1 cellular context compared by ENCODE assay signal in genomic region chr6:142279350-142280180, GRCh38.
A peak's percentile ranks its signal among the peaks of the same experiment; 100 is the strongest.
TF ChIP-seq lines count a peak whose summit lies in the region.

No MANE protein-coding gene starts in this region.

TF ChIP-seq in HepG2, 621 proteins besides CTCF, POLR2A, EP300 and RAD21 (continued from another document and continues in another):
- TF ChIP-seq DRAP1 (CRISPR knock-in tag; IDR thresholded peaks at IDR 0.05): no peak
- TF ChIP-seq ZNF138 (CRISPR knock-in tag; IDR thresholded peaks at IDR 0.05; ENCODE audit: low read depth): no peak
- TF ChIP-seq, protein P1, sequence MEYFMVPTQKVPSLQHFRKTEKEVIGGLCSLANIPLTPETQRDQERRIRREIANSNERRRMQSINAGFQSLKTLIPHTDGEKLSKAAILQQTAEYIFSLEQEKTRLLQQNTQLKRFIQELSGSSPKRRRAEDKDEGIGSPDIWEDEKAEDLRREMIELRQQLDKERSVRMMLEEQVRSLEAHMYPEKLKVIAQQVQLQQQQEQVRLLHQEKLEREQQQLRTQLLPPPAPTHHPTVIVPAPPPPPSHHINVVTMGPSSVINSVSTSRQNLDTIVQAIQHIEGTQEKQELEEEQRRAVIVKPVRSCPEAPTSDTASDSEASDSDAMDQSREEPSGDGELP (IDR thresholded peaks at IDR 0.05; ENCODE audit: borderline replicate concordance, low read depth): peak; percentile 56; the same call in 1 of the 2 replicates
- TF ChIP-seq, protein P2, sequence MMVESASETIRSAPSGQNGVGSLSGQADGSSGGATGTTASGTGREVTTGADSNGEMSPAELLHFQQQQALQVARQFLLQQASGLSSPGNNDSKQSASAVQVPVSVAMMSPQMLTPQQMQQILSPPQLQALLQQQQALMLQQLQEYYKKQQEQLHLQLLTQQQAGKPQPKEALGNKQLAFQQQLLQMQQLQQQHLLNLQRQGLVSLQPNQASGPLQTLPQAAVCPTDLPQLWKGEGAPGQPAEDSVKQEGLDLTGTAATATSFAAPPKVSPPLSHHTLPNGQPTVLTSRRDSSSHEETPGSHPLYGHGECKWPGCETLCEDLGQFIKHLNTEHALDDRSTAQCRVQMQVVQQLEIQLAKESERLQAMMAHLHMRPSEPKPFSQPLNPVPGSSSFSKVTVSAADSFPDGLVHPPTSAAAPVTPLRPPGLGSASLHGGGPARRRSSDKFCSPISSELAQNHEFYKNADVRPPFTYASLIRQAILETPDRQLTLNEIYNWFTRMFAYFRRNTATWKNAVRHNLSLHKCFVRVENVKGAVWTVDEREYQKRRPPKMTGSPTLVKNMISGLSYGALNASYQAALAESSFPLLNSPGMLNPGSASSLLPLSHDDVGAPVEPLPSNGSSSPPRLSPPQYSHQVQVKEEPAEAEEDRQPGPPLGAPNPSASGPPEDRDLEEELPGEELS (CRISPR knock-in tag; IDR thresholded peaks at IDR 0.05): peak; percentile 42; the same call in 1 of the 2 replicates
- TF ChIP-seq KLF6 (CRISPR knock-in tag; IDR thresholded peaks at IDR 0.05): peak; percentile 58; the same call in 1 of the 2 replicates
- peak; percentile 79; the same call in 1 of the 2 replicates for TF ChIP-seq NFIC (IDR thresholded peaks at IDR 0.05; ENCODE audit: low read length)
- peak; percentile 51; the same call in 1 of the 2 replicates for TF ChIP-seq FOXK1 (CRISPR knock-in tag; IDR thresholded peaks at IDR 0.05; ENCODE audit: borderline replicate concordance, low read depth)
- no peak for TF ChIP-seq BRF2 (CRISPR knock-in tag; IDR thresholded peaks at IDR 0.05)
- TF ChIP-seq TBX3 (IDR thresholded peaks at IDR 0.05; ENCODE audit: borderline replicate concordance): no peak
- TF ChIP-seq, protein P3, sequence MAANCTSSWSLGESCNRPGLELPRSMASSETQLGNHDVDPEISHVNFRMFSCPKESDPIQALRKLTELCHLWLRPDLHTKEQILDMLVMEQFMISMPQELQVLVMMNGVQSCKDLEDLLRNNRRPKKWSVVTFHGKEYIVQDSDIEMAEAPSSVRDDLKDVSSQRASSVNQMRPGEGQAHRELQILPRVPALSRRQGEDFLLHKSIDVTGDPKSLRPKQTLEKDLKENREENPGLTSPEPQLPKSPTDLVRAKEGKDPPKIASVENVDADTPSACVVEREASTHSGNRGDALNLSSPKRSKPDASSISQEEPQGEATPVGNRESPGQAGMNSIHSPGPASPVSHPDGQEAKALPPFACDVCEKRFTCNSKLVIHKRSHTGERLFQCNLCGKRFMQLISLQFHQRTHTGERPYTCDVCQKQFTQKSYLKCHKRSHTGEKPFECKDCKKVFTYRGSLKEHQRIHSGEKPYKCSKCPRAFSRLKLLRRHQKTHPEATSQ (CRISPR knock-in tag; IDR thresholded peaks at IDR 0.05; ENCODE audit: borderline replicate concordance): peak; percentile 40; the same call in 1 of the 2 replicates
- no peak for TF ChIP-seq CENPBD1 (CRISPR knock-in tag; IDR thresholded peaks at IDR 0.05; ENCODE audit: borderline replicate concordance, low read depth)
- peak; percentile 77 for TF ChIP-seq BCL6 (CRISPR knock-in tag; IDR thresholded peaks at IDR 0.05)
- TF ChIP-seq ZNF362 (CRISPR knock-in tag; IDR thresholded peaks at IDR 0.05; ENCODE audit: borderline replicate concordance): peak; percentile 79
- 0 out of 2 replicates have a peak, but pooled peaks have one; percentile 14 for TF ChIP-seq MXD4 (CRISPR knock-in tag; IDR thresholded peaks at IDR 0.05)
- TF ChIP-seq, protein P4, sequence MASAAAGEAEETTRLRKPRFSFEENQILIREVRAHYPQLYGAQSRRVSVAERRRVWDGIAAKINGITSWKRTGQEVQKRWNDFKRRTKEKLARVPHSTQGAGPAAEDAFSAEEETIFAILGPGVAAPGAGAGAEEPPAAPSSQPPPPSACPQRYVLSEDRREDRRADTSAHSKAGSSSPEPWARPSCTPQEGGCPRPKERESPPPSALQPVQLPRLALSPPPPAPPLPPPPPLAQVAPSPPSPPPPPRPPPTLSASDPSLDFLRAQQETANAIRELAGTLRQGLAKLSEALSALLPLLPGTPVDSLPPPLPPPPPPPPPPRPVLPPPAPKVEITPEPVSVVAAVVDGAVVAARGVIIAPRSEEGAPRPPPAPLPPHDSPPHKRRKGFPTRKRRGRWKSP (CRISPR knock-in tag; IDR thresholded peaks at IDR 0.05): peak; percentile 36; the same call in 1 of the 2 replicates
- TF ChIP-seq ZNF160 (CRISPR knock-in tag; IDR thresholded peaks at IDR 0.05): no peak
- TF ChIP-seq ZEB1 (IDR thresholded peaks at IDR 0.05; ENCODE audit: insufficient replicate concordance, low read depth): peak; percentile 54
- no peak for TF ChIP-seq ARHGAP35 (CRISPR knock-in tag; IDR thresholded peaks at IDR 0.05; ENCODE audit: borderline replicate concordance)
- TF ChIP-seq HDAC2 (CRISPR knock-in tag; IDR thresholded peaks at IDR 0.05): peak; percentile 82
- peak; percentile 79 for TF ChIP-seq JUN (CRISPR knock-in tag; IDR thresholded peaks at IDR 0.05)
- TF ChIP-seq ARID3A (IDR thresholded peaks at IDR 0.05; ENCODE audit: low read depth, low read length): peak; percentile 91
- TF ChIP-seq NFATC3 (CRISPR knock-in tag; IDR thresholded peaks at IDR 0.05): no peak
- 0 out of 2 replicates have a peak, but pooled peaks have one; percentile 70 for TF ChIP-seq RFXANK (CRISPR knock-in tag; IDR thresholded peaks at IDR 0.05)
- peak; percentile 99 for TF ChIP-seq SIX1 (CRISPR knock-in tag; IDR thresholded peaks at IDR 0.05; ENCODE audit: borderline replicate concordance)
- TF ChIP-seq ZNF335 (CRISPR knock-in tag; IDR thresholded peaks at IDR 0.05): peak; percentile 27; the same call in 1 of the 2 replicates
- TF ChIP-seq TERF1 (CRISPR knock-in tag; IDR thresholded peaks at IDR 0.05): no peak
- no peak for TF ChIP-seq ZNF883 (CRISPR knock-in tag; IDR thresholded peaks at IDR 0.05; ENCODE audit: not compliant biosample characterization)
- peak in 1 of 2 experiments; percentile 85; a peak in 2 of 4 replicates for TF ChIP-seq ATF4 (CRISPR knock-in tag; IDR thresholded peaks at IDR 0.05)
- no peak for TF ChIP-seq ELF4 (CRISPR knock-in tag; IDR thresholded peaks at IDR 0.05; ENCODE audit: borderline replicate concordance)
- 0 out of 2 replicates have a peak, but pooled peaks have one; percentile 76 for TF ChIP-seq MEIS1 (CRISPR knock-in tag; IDR thresholded peaks at IDR 0.05; ENCODE audit: borderline replicate concordance)
- TF ChIP-seq NFE2L1 (CRISPR knock-in tag; IDR thresholded peaks at IDR 0.05; ENCODE audit: borderline replicate concordance): no peak
- TF ChIP-seq ZNF678 (CRISPR knock-in tag; IDR thresholded peaks at IDR 0.05): no peak
- TF ChIP-seq SOX6 (IDR thresholded peaks at IDR 0.05): no peak
- peak; percentile 96 for TF ChIP-seq SOX6 (CRISPR knock-in tag; IDR thresholded peaks at IDR 0.05)
- peak; percentile 58; the same call in 1 of the 2 replicates for TF ChIP-seq THAP11 (CRISPR knock-in tag; IDR thresholded peaks at IDR 0.05)
- peak; percentile 38; the same call in 1 of the 2 replicates for TF ChIP-seq FOXO1 (CRISPR knock-in tag; IDR thresholded peaks at IDR 0.05)
- TF ChIP-seq MIXL1 (CRISPR knock-in tag; IDR thresholded peaks at IDR 0.05): peak; percentile 61
- peak; percentile 26; the same call in 1 of the 2 replicates for TF ChIP-seq ZMYM4 (CRISPR knock-in tag; IDR thresholded peaks at IDR 0.05)
- peak; percentile 63; the same call in 1 of the 2 replicates for TF ChIP-seq KMT2B (CRISPR knock-in tag; IDR thresholded peaks at IDR 0.05)
- no peak for TF ChIP-seq ZNF792 (CRISPR knock-in tag; IDR thresholded peaks at IDR 0.05)
- no peak for TF ChIP-seq ATM (IDR thresholded peaks at IDR 0.05; ENCODE audit: borderline replicate concordance)
- TF ChIP-seq ZNF652 (CRISPR knock-in tag; IDR thresholded peaks at IDR 0.05; ENCODE audit: borderline replicate concordance, low read depth): 0 out of 2 replicates have a peak, but pooled peaks have one; percentile 38
- no peak for TF ChIP-seq CCAR2 (optimal IDR thresholded peaks at IDR 0.05; ENCODE audit: low read depth, low read length)
- TF ChIP-seq HBP1 (CRISPR knock-in tag; IDR thresholded peaks at IDR 0.05; ENCODE audit: low read depth): no peak
- TF ChIP-seq PATZ1 (CRISPR knock-in tag; IDR thresholded peaks at IDR 0.05): 0 out of 2 replicates have a peak, but pooled peaks have one; percentile 8
- no peak for TF ChIP-seq ATRX (CRISPR knock-in tag; IDR thresholded peaks at IDR 0.05; ENCODE audit: borderline replicate concordance)
- peak; percentile 84 for TF ChIP-seq ATF3 (CRISPR knock-in tag; IDR thresholded peaks at IDR 0.05)
